17 cellular contexts compared by ENCODE assay signal in genomic region chr5:68872088-68872842, GRCh38.
DNase-seq lines count a peak whose midpoint lies in the region; ATAC-seq, FAIRE-seq and TF ChIP-seq lines count a peak whose summit lies in the region.
"Had no signal": no experiment of that assay in that cellular context is flagged by ENCODE, and none has a peak within 500 bp of the region (broad histone marks: within the 10 kb centered on the region; RNA-seq: fewer than 3 reads in every experiment).

No MANE protein-coding gene starts in this region.

- DNase-seq in HepG2 (ENCODE audit: low spot score): no peak
- DNase-seq in right lobe of liver: no peak
- peak; percentile 13 to 43 for DNase-seq in SJCRH30
- DNase-seq in hepatocyte (ENCODE audit: low spot score): no peak
- DNase-seq in uterus: peak in 1 of 2 donors; percentile 56
- DNase-seq in activated CD8-positive, alpha-beta T cell treated with anti-CD3 and anti-CD28 coated beads, Interleukin-2, amount 10 ng/mL, durations not matched to agents 7 days and 5 days: no peak
- DNase-seq in mesenchymal stem cell: no peak
- no peak for DNase-seq in activated naive CD8-positive, alpha-beta T cell treated with anti-CD3 and anti-CD28 coated beads, Interleukin-2, amount 50 U/mL, for 24 hours
- DNase-seq: activated B cell treated with CpG ODN at 0.5 μM for 24 hours; CD8-positive, alpha-beta T cell; central memory CD4-positive, alpha-beta T cell; effector memory CD4-positive, alpha-beta T cell; hypothalamus; left lung; NCI-H2029 treated with DMSO at 0.1 percent for 48 hours; stimulated activated CD4-positive, alpha-beta T cell treated with anti-CD3 and anti-CD28 coated beads, Interleukin-4, amount 100 ng/mL, for 24 hours; substantia nigra had no signal

- no peak for TF ChIP-seq RAD21 in HepG2 (CRISPR knock-in tag; IDR thresholded peaks at IDR 0.05)

- no peaks in the 10 kb centered on the region for H3K9me3 ChIP-seq in HepG2 (ENCODE audit: low read length)
- H3K9me3 ChIP-seq in right lobe of liver: no peaks in the 10 kb centered on the region
- H3K9me3 ChIP-seq in SJCRH30 (replicated peaks): no peaks in the 10 kb centered on the region
- no peaks in the 10 kb centered on the region for H3K9me3 ChIP-seq in hepatocyte (ENCODE audit: low read depth)
- H3K9me3 ChIP-seq in uterus: no peaks in the 10 kb centered on the region
- H3K9me3 ChIP-seq in mesenchymal stem cell (ENCODE audit: control insufficient read depth, low read length): no peaks in the 10 kb centered on the region
- H3K9me3 ChIP-seq: left lung had no signal

- no peak overlapping the region for H4K8ac ChIP-seq in mesenchymal stem cell (ENCODE audit: low read length)

- CTCF ChIA-PET in HepG2 (lab: Yijun Ruan, JAX; ENCODE audit: low intra/inter-chr PET ratio, low total read pairs): no interaction called here
- CTCF ChIA-PET in activated CD8-positive, alpha-beta T cell treated with anti-CD3 and anti-CD28 coated beads, Interleukin-2, amount 10 ng/mL, durations not matched to agents 7 days and 5 days (lab: Charles Lee): interaction anchor here (1.8 kb wide), 1 partner anchor 12 kb away, joined by 10 read pairs; no protein-coding TSS in a partner anchor

- peaks cover 9% of the 10 kb centered on the region for H3K4me1 Mint-ChIP-seq in activated CD8-positive, alpha-beta T cell treated with anti-CD3 and anti-CD28 coated beads, Interleukin-2, amount 10 ng/mL, durations not matched to agents 7 days and 5 days (ENCODE audit: low read depth)
- H3K4me1 Mint-ChIP-seq in activated naive CD8-positive, alpha-beta T cell treated with anti-CD3 and anti-CD28 coated beads, Interleukin-2, amount 50 U/mL, for 24 hours: peaks cover 13% of the 10 kb centered on the region
- H3K4me1 Mint-ChIP-seq: activated B cell treated with CpG ODN at 0.5 μM for 24 hours had no signal

- no peak overlapping the region for H3K4ac ChIP-seq in mesenchymal stem cell (ENCODE audit: low read depth in 1 of 2, low read length in 2 of 2)

- no peak for FAIRE-seq in HepG2 (lab: Jason Lieb, UNC)

- H3K23ac ChIP-seq in mesenchymal stem cell (ENCODE audit: low read length in 2 of 2): no peak overlapping the region

- no peak overlapping the region for H3K4me3 Mint-ChIP-seq in activated CD8-positive, alpha-beta T cell treated with anti-CD3 and anti-CD28 coated beads, Interleukin-2, amount 10 ng/mL, durations not matched to agents 7 days and 5 days
- H3K4me3 Mint-ChIP-seq in activated naive CD8-positive, alpha-beta T cell treated with anti-CD3 and anti-CD28 coated beads, Interleukin-2, amount 50 U/mL, for 24 hours: no peak overlapping the region
- H3K4me3 Mint-ChIP-seq: activated B cell treated with CpG ODN at 0.5 μM for 24 hours; CD8-positive, alpha-beta T cell had no signal

- intact Hi-C loops in HepG2 (cut with micrococcal nuclease; ENCODE audit: unreplicated experiment): no loop called here
- intact Hi-C loops in right lobe of liver (cut with DNase I): no loop called here
- intact Hi-C loops in uterus (cut with DNase I; ENCODE audit: low total_unique reads): no loop called here

- H3K79me2 ChIP-seq in HepG2 (ENCODE audit: insufficient read depth, low read length): no peaks in the 10 kb centered on the region
- H3K79me2 ChIP-seq in hepatocyte: no peaks in the 10 kb centered on the region

- no peaks in the 10 kb centered on the region for H3K9me2 ChIP-seq in hepatocyte (replicated peaks; ENCODE audit: insufficient read depth)

- H3K36me3 ChIP-seq in HepG2 (replicated peaks in 1 of 2; ENCODE audit: control insufficient read depth in 1 of 2, insufficient read depth in 2 of 2, low read length in 2 of 2) (no peaks in the 10 kb centered on the region), right lobe of liver (no peaks in the 10 kb centered on the region), SJCRH30 (no peaks in the 10 kb centered on the region), hepatocyte (replicated peaks; ENCODE audit: insufficient read depth, low read depth) (no peaks in the 10 kb centered on the region), uterus (no peaks in the 10 kb centered on the region), mesenchymal stem cell (ENCODE audit: control insufficient read depth in 1 of 2, insufficient read depth in 2 of 2, low read depth in 1 of 2, low read length in 2 of 2) (no peaks in the 10 kb centered on the region)
- H3K36me3 ChIP-seq: left lung had no signal

- no peak overlapping the region for H3K18ac ChIP-seq in mesenchymal stem cell (ENCODE audit: low read depth in 1 of 2, low read length in 2 of 2)

- H3K9me3 Mint-ChIP-seq in activated CD8-positive, alpha-beta T cell treated with anti-CD3 and anti-CD28 coated beads, Interleukin-2, amount 10 ng/mL, durations not matched to agents 7 days and 5 days (ENCODE audit: insufficient read depth): no peaks in the 10 kb centered on the region
- H3K9me3 Mint-ChIP-seq in activated naive CD8-positive, alpha-beta T cell treated with anti-CD3 and anti-CD28 coated beads, Interleukin-2, amount 50 U/mL, for 24 hours: no peaks in the 10 kb centered on the region
- H3K9me3 Mint-ChIP-seq: activated B cell treated with CpG ODN at 0.5 μM for 24 hours; CD8-positive, alpha-beta T cell had no signal

- H3K4me3 ChIP-seq in HepG2 (replicated peaks in 1 of 3; ENCODE audit: insufficient read depth in 1 of 3, low read depth in 2 of 3, low read length in 3 of 3): no peak overlapping the region
- H3K4me3 ChIP-seq in right lobe of liver: no peak overlapping the region
- H3K4me3 ChIP-seq in SJCRH30: no peak overlapping the region
- H3K4me3 ChIP-seq in hepatocyte: no peak overlapping the region
- no peak overlapping the region for H3K4me3 ChIP-seq in uterus
- H3K4me3 ChIP-seq in mesenchymal stem cell (ENCODE audit: insufficient read depth in 1 of 2, low read depth in 1 of 2, low read length in 2 of 2): no peak overlapping the region
- H3K4me3 ChIP-seq: left lung had no signal

- no peak overlapping the region for H2BK15ac ChIP-seq in mesenchymal stem cell (ENCODE audit: low read depth, poor library complexity, severe bottlenecking)

- no peak overlapping the region for H2BK12ac ChIP-seq in mesenchymal stem cell (ENCODE audit: low read length in 2 of 2)

- H3K36me3 Mint-ChIP-seq in activated CD8-positive, alpha-beta T cell treated with anti-CD3 and anti-CD28 coated beads, Interleukin-2, amount 10 ng/mL, durations not matched to agents 7 days and 5 days (ENCODE audit: low read depth): no peaks in the 10 kb centered on the region
- H3K36me3 Mint-ChIP-seq in activated naive CD8-positive, alpha-beta T cell treated with anti-CD3 and anti-CD28 coated beads, Interleukin-2, amount 50 U/mL, for 24 hours (ENCODE audit: low read depth): no peaks in the 10 kb centered on the region
- H3K36me3 Mint-ChIP-seq: CD8-positive, alpha-beta T cell had no signal

- H3K4me1 ChIP-seq in HepG2 (ENCODE audit: insufficient read depth, low read length) (no peaks in the 10 kb centered on the region), right lobe of liver (no peaks in the 10 kb centered on the region), SJCRH30 (peaks cover 12% of the 10 kb centered on the region), hepatocyte (ENCODE audit: insufficient read depth) (no peaks in the 10 kb centered on the region), uterus (no peaks in the 10 kb centered on the region), mesenchymal stem cell (ENCODE audit: control insufficient read depth, insufficient read depth, low read depth, low read length) (no peaks in the 10 kb centered on the region)
- H3K4me1 ChIP-seq: left lung had no signal

- H3K27me3 Mint-ChIP-seq in activated CD8-positive, alpha-beta T cell treated with anti-CD3 and anti-CD28 coated beads, Interleukin-2, amount 10 ng/mL, durations not matched to agents 7 days and 5 days (ENCODE audit: low read depth): no peaks in the 10 kb centered on the region
- no peaks in the 10 kb centered on the region for H3K27me3 Mint-ChIP-seq in activated naive CD8-positive, alpha-beta T cell treated with anti-CD3 and anti-CD28 coated beads, Interleukin-2, amount 50 U/mL, for 24 hours

- no peak overlapping the region for H3K27ac Mint-ChIP-seq in activated CD8-positive, alpha-beta T cell treated with anti-CD3 and anti-CD28 coated beads, Interleukin-2, amount 10 ng/mL, durations not matched to agents 7 days and 5 days
- H3K27ac Mint-ChIP-seq in activated naive CD8-positive, alpha-beta T cell treated with anti-CD3 and anti-CD28 coated beads, Interleukin-2, amount 50 U/mL, for 24 hours: no peak overlapping the region
- H3K27ac Mint-ChIP-seq: activated B cell treated with CpG ODN at 0.5 μM for 24 hours; CD8-positive, alpha-beta T cell had no signal

- TF ChIP-seq POLR2A in HepG2 (IDR thresholded peaks at IDR 0.05; ENCODE audit: insufficient read depth in 1 of 2, low read depth in 2 of 2, low read length in 2 of 2) (no peak), right lobe of liver (IDR thresholded peaks at IDR 0.05) (no peak), uterus (IDR thresholded peaks at IDR 0.05) (no peak)

- no TSS peak for BruUV-seq in HepG2 (replicated peaks; lab: Mats Ljungman, UMichigan)

- no peak overlapping the region for H3K14ac ChIP-seq in mesenchymal stem cell (ENCODE audit: low read length in 2 of 2)

- TF ChIP-seq EP300 in HepG2 (IDR thresholded peaks at IDR 0.05; ENCODE audit: low read depth in 2 of 2, low read length in 2 of 2): no peak
- TF ChIP-seq EP300 in HepG2 (CRISPR knock-in tag; IDR thresholded peaks at IDR 0.05; ENCODE audit: borderline replicate concordance): no peak

- H2AFZ ChIP-seq in HepG2 (ENCODE audit: low read length) (no peak overlapping the region), hepatocyte (peak overlapping the region; percentile 31), mesenchymal stem cell (ENCODE audit: low read depth, low read length) (no peak overlapping the region)

- no peak overlapping the region for H3K9ac ChIP-seq in HepG2 (ENCODE audit: insufficient read depth, low read depth, low read length)
- H3K9ac ChIP-seq in mesenchymal stem cell (ENCODE audit: low read length): no peak overlapping the region

- no peak overlapping the region for H4K91ac ChIP-seq in mesenchymal stem cell (ENCODE audit: low read length)

- no peak overlapping the region for H2BK120ac ChIP-seq in mesenchymal stem cell (ENCODE audit: low read depth, low read length)

- POLR2A ChIA-PET in HepG2 (lab: Yijun Ruan, JAX): no interaction called here
- POLR2A ChIA-PET in activated CD8-positive, alpha-beta T cell treated with anti-CD3 and anti-CD28 coated beads, Interleukin-2, amount 10 ng/mL, durations not matched to agents 7 days and 5 days (lab: Charles Lee): no interaction called here

- H2BK5ac ChIP-seq in mesenchymal stem cell (ENCODE audit: low read depth, low read length, poor library complexity, severe bottlenecking): no peak overlapping the region

- TF ChIP-seq CTCF in HepG2 (CRISPR knock-in tag; IDR thresholded peaks at IDR 0.05): no peak
- TF ChIP-seq CTCF in right lobe of liver (IDR thresholded peaks at IDR 0.05): no peak
- no peak for TF ChIP-seq CTCF in hepatocyte (IDR thresholded peaks at IDR 0.05; ENCODE audit: poor library complexity)
- TF ChIP-seq CTCF in uterus (IDR thresholded peaks at IDR 0.05): no peak

- H3K27me3 ChIP-seq in HepG2 (ENCODE audit: control insufficient read depth in 1 of 2, insufficient read depth in 2 of 2, low read length in 2 of 2): no peaks in the 10 kb centered on the region
- H3K27me3 ChIP-seq in right lobe of liver: no peaks in the 10 kb centered on the region
- H3K27me3 ChIP-seq in SJCRH30: no peaks in the 10 kb centered on the region
- H3K27me3 ChIP-seq in hepatocyte: no peaks in the 10 kb centered on the region
- no peaks in the 10 kb centered on the region for H3K27me3 ChIP-seq in uterus
- peaks cover 0 to 6% of the 10 kb centered on the region in 2 experiments for H3K27me3 ChIP-seq in mesenchymal stem cell (ENCODE audit: control insufficient read depth in 1 of 2, insufficient read depth in 1 of 2, low read length in 2 of 2)
- H3K27me3 ChIP-seq: left lung had no signal

- H3K27ac ChIP-seq in HepG2 (ENCODE audit: extremely low read length, insufficient read depth, low read length) (no peak overlapping the region), right lobe of liver (no peak overlapping the region), SJCRH30 (no peak overlapping the region), hepatocyte (no peak overlapping the region), uterus (peak overlapping the region; percentile 71 to 79), mesenchymal stem cell (ENCODE audit: low read length, poor library complexity, severe bottlenecking) (no peak overlapping the region)
- H3K27ac ChIP-seq: left lung had no signal

- in situ Hi-C loops in HepG2 (cut with HindIII; ENCODE audit: extremely low pct_ligation_motif_present, low pct_unique_long_range_greater_than_20kb): no loop called here

- no peak for ATAC-seq in HepG2
- ATAC-seq in right lobe of liver: no peak
- ATAC-seq in activated CD8-positive, alpha-beta T cell treated with anti-CD3 and anti-CD28 coated beads, Interleukin-2, amount 10 ng/mL, durations not matched to agents 7 days and 5 days: no peak
- no peak for ATAC-seq in activated naive CD8-positive, alpha-beta T cell treated with anti-CD3 and anti-CD28 coated beads, Interleukin-2, amount 50 U/mL, for 24 hours
- ATAC-seq: CD8-positive, alpha-beta T cell; left lung had no signal

- H3K79me1 ChIP-seq in mesenchymal stem cell (replicated peaks; ENCODE audit: low read length, poor library complexity, severe bottlenecking): no peaks in the 10 kb centered on the region

- 16% methylated on average over 6 of the region's 6 CpGs for WGBS in HepG2 (ENCODE audit: low lambda C conversion rate)
- WGBS in right lobe of liver (ENCODE audit: insufficient coverage, low coverage, low lambda C conversion rate, missing lambda C conversion rate): 76% methylated on average over 6 of the region's 6 CpGs
- 50% methylated on average over 6 of the region's 6 CpGs for WGBS in hepatocyte (ENCODE audit: low lambda C conversion rate, missing lambda C conversion rate)
- whole genome bisulfite sequencing in mesenchymal stem cell: 73% methylated on average over 5 of the region's 6 CpGs

- H4K20me1 ChIP-seq in HepG2 (ENCODE audit: insufficient read depth, low read length) (no peaks in the 10 kb centered on the region), hepatocyte (ENCODE audit: insufficient read depth, poor library complexity, severe bottlenecking) (no peaks in the 10 kb centered on the region)

- no peak overlapping the region for H3K4me2 ChIP-seq in HepG2 (ENCODE audit: low read depth, low read length)
- H3K4me2 ChIP-seq in hepatocyte: no peak overlapping the region
- no peak overlapping the region for H3K4me2 ChIP-seq in mesenchymal stem cell (ENCODE audit: low read length, poor library complexity, severe bottlenecking)

- H2AK5ac ChIP-seq in mesenchymal stem cell (ENCODE audit: low read length, severe bottlenecking): no peak overlapping the region

Comparison
In these comparisons a context has a peak if more than half of its experiments do, and no peak if none do; other contexts are left out.
1. DNase-seq: peak in SJCRH30 (2 of 2); none in HepG2 (single experiment), right lobe of liver (0 of 3), hepatocyte (single experiment), activated CD8-positive, alpha-beta T cell treated with anti-CD3 and anti-CD28 coated beads, Interleukin-2, amount 10 ng/mL, durations not matched to agents 7 days and 5 days (single experiment), mesenchymal stem cell (single experiment) and activated naive CD8-positive, alpha-beta T cell treated with anti-CD3 and anti-CD28 coated beads, Interleukin-2, amount 50 U/mL, for 24 hours (single experiment).
2. H3K27ac ChIP-seq: peak in uterus (2 of 2); none in HepG2 (single experiment), right lobe of liver (0 of 3), SJCRH30 (single experiment), hepatocyte (single experiment) and mesenchymal stem cell (single experiment).